In genomic region chr2:1277634-1278033, GRCh38 we compare ENCODE assay signal across 23 cellular contexts.
"Had no signal": no experiment of that assay in that cellular context is flagged by ENCODE, and none has a peak within 500 bp of the region (broad histone marks: within the 10 kb centered on the region; RNA-seq: fewer than 3 reads in every experiment).

No MANE protein-coding gene starts in this region.

- H3K4me3 ChIP-seq: colonic mucosa, coronary artery, dorsolateral prefrontal cortex, esophagus muscularis mucosa, esophagus squamous epithelium, gastrocnemius medialis, gastroesophageal sphincter had no signal

- H3K4me1 Mint-ChIP-seq: endodermal cell had no signal

- DNase-seq: colonic mucosa; cortex of kidney; dermis blood vessel endothelial cell; dorsolateral prefrontal cortex; effector CD4-positive, alpha-beta T cell; effector CD8-positive, alpha-beta T cell; effector memory CD4-positive, alpha-beta T cell; effector memory CD8-positive, alpha-beta T cell; endodermal cell; erythroblast; esophagus squamous epithelium; foreskin fibroblast; foreskin keratinocyte; foreskin melanocyte; gastrocnemius medialis; glutamatergic neuron; head of caudate nucleus had no signal

- ATAC-seq: effector memory CD8-positive, alpha-beta T cell; esophagus mucosa; foreskin keratinocyte; gastrocnemius medialis; gastroesophageal sphincter had no signal

- H3K36me3 ChIP-seq: colonic mucosa, esophagus muscularis mucosa, esophagus squamous epithelium, gastrocnemius medialis, gastroesophageal sphincter had no signal

- H3K27me3 Mint-ChIP-seq: dendritic cell treated with granulocyte-macrophage colony-stimulating factor and Interleukin-4, amounts not matched to agents 40 ng/mL and 50 ng/mL, for 4 days; effector memory CD8-positive, alpha-beta T cell had no signal

- H3K27ac Mint-ChIP-seq: dendritic cell treated with granulocyte-macrophage colony-stimulating factor and Interleukin-4, amounts not matched to agents 40 ng/mL and 50 ng/mL, for 4 days; effector memory CD8-positive, alpha-beta T cell; endodermal cell had no signal

- H3K4me1 ChIP-seq: colonic mucosa, esophagus squamous epithelium, foreskin keratinocyte, gastrocnemius medialis had no signal

- H3K9me3 ChIP-seq: colonic mucosa, esophagus squamous epithelium, gastrocnemius medialis had no signal

- H3K27me3 ChIP-seq: colonic mucosa, esophagus squamous epithelium, foreskin keratinocyte, gastrocnemius medialis had no signal

- H3K4me3 Mint-ChIP-seq: dendritic cell treated with granulocyte-macrophage colony-stimulating factor and Interleukin-4, amounts not matched to agents 40 ng/mL and 50 ng/mL, for 4 days; effector memory CD8-positive, alpha-beta T cell; endodermal cell had no signal

- H3K27ac ChIP-seq: colonic mucosa, coronary artery, dorsolateral prefrontal cortex, epithelial cell of prostate, esophagus muscularis mucosa, esophagus squamous epithelium, foreskin keratinocyte, gastrocnemius medialis, gastroesophageal sphincter had no signal
